In the genomic region with DNA sequence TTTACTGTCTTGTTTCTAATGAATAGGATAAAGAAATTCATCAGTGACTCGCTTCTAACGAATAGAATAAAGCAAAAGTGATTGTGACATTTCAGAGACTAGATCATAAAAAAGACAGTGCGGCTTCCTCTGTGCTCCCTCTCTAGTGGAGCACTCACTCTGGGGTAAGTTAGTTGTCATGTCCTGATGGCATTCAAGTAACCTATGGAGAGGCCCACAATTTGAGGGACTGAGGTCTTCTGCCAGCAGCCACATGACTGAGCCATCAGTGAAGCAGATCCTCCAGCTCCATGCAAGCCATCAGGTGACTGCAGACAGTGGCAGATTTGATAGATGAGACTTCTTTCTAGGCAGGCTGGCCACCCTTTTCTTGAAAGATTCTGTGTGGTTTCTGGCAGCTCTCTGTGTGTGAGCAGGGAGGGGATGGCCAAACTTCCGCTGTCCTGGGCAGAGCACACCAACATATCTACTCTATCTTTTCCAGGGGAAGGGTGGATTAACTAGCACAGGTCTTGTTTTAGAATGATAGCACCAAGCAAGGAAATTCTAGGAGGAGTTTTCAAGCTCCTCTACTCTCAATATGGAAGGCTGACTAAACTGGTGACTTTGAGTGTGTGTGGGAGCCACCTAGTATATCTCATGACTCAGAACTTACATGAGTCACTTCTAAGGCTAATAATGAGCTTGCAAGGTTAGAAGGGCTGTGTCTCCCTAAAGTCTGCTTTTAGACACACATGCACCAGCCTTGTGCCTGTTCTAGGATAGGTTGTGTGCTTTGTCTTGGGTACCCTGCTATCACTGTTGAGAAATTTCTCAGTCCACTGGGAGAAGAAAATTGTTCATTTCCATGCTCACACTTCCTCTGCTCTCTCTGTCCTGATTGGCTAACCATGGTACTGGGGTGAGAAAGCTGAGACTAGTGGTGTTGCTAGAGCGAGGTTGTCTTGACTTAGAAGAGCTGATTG, we compare ENCODE assay signal across 1 cellular context.
TF ChIP-seq lines count a peak whose summit lies in the region.

No MANE protein-coding gene starts in this region.

TF ChIP-seq in WTC11, 78 proteins besides CTCF, POLR2A, EP300 and RAD21 (continued from another document):
- no peak for TF ChIP-seq RORB (CRISPR knock-in tag; IDR thresholded peaks at IDR 0.05)
- no peak for TF ChIP-seq TEAD4 (CRISPR knock-in tag; IDR thresholded peaks at IDR 0.05)
- TF ChIP-seq GRHL2 (CRISPR knock-in tag; IDR thresholded peaks at IDR 0.05; ENCODE audit: insufficient replicate concordance, severe bottlenecking) = no peak
- TF ChIP-seq ZNF281 (CRISPR knock-in tag; IDR thresholded peaks at IDR 0.05) = no peak
- no peak for TF ChIP-seq SMAD4 (CRISPR knock-in tag; IDR thresholded peaks at IDR 0.05)
- TF ChIP-seq ZNF232 (CRISPR knock-in tag; IDR thresholded peaks at IDR 0.05) = no peak
- no peak for TF ChIP-seq ZMAT4 (CRISPR knock-in tag; IDR thresholded peaks at IDR 0.05)
- TF ChIP-seq MXD4 (CRISPR knock-in tag; IDR thresholded peaks at IDR 0.05; ENCODE audit: borderline replicate concordance) = no peak
- TF ChIP-seq ZNF671 (CRISPR knock-in tag; IDR thresholded peaks at IDR 0.05) = no peak
TF ChIP-seq in WTC11: peak in this region for 0.
